Comparison of ENCODE assay signal across 11 cellular contexts in genomic region chr1:75531570-75531969, GRCh38.
"Had no signal": no experiment of that assay in that cellular context is flagged by ENCODE, and none has a peak within 500 bp of the region (broad histone marks: within the 10 kb centered on the region; RNA-seq: fewer than 3 reads in every experiment).

No MANE protein-coding gene starts in this region.

- H3K36me3 ChIP-seq: HAP-1 had no signal

- H3K4me3 ChIP-seq: GM23248, GM23338, HAP-1 had no signal

- DNase-seq: GM23248, GOT3, H7, H9, HCEC 1CT, HFFc6 had no signal

- H2AFZ ChIP-seq: GM23248, GM23338 had no signal

- H3K9ac ChIP-seq: GM23248 had no signal

- ATAC-seq: GM23338, HCT116 had no signal

- H3K27ac ChIP-seq: GM23248 had no signal

- H3K9me3 ChIP-seq: HAP-1 had no signal

- FAIRE-seq: H1, H54 had no signal
